ENCODE assay signal across 23 cellular contexts in the genomic region with DNA sequence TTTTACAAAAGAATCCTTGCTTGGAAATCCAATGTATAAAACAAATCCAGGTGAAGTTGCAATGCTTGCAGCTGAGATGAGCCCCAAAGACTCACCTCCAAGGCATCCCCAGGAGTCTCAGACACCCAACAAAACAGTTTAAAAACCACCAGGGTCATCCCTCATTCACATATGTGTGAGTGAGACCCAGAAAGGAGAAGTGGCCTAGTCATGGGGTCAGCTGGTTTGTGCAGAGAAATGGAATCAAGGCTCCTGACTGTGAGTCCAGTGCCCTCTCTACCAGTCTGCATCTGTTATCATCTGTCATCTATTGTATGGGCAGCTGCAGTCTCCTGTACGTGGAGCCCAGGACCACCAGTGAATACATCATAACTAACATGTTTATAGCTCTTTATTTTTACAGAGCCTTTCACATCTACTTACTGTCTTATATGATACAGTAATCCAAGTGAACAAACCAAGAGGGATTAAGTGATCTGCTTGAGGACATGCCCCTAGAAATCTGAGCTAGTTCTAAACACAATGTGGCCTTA. TPM values are rescaled to one million over a fixed set of nuclear protein-coding genes. Genes with fewer than 3 reads are reported as not detected.
DNase-seq lines count a peak whose midpoint lies in the region; TF ChIP-seq lines count a peak whose summit lies in the region.
"Had no signal": no experiment of that assay in that cellular context is flagged by ENCODE, and none has a peak within 500 bp of the region (broad histone marks: within the 10 kb centered on the region; RNA-seq: fewer than 3 reads in every experiment).

No MANE protein-coding gene starts in this region.

- no peak for TF ChIP-seq CTCF in neural progenitor cell (IDR thresholded peaks at IDR 0.05)

- no peaks in the 10 kb centered on the region for H3K9me2 ChIP-seq in GM23248 (ENCODE audit: insufficient read depth)

- DNase-seq in Ammon's horn (ENCODE audit: low spot score) (peak; percentile 21), KBM-7 (peak; percentile 4), SJCRH30 (peak; percentile 72 to 87), neural progenitor cell (ENCODE audit: low spot score) (no peak), NCI-H1417 (lab: John Stamatoyannopoulos, UW) (no peak), GM23248 (no peak)
- DNase-seq in stimulated activated CD4-positive, alpha-beta T cell treated with anti-CD3 and anti-CD28 coated beads, Interleukin-4, amount 100 ng/mL, for 24 hours = no peak
- DNase-seq in stimulated activated CD4-positive, alpha-beta T cell treated with anti-CD3 and anti-CD28 coated beads, Interleukin-2, amount 100 ng/mL, for 24 hours = no peak
- DNase-seq: activated CD4-positive, alpha-beta T cell treated with anti-CD3 and anti-CD28 coated beads for 4 hours; activated T-cell treated with anti-CD3 and anti-CD28 coated beads, Interleukin-2, amount 50 U/mL, for 24 hours; CD8-positive, alpha-beta T cell; DMS 273 treated with DMSO at 0.1 percent for 48 hours; dorsolateral prefrontal cortex; gastrocnemius medialis; left colon; mesenchymal stem cell; NCI-H2029 treated with DMSO at 0.1 percent for 48 hours; NCI-H345 had no signal

- no peak overlapping the region for H3K4me3 Mint-ChIP-seq in neural progenitor cell
- H3K4me3 Mint-ChIP-seq: activated T-cell treated with anti-CD3 and anti-CD28 coated beads, Interleukin-2, amount 50 U/mL, for 24 hours; CD8-positive, alpha-beta T cell; stimulated activated naive CD8-positive, alpha-beta T cell treated with anti-CD3 and anti-CD28 coated beads, Interleukin-15, Interleukin-2, amounts not matched to agents 100 ng/mL and 50 ng/mL, for 24 hours had no signal

- in situ Hi-C loops in KBM-7 (cut with MboI; ENCODE audit: low pct_unique_long_range_greater_than_20kb, low sequenced_read_pairs) (no loop called here), GM23248 (cut with MboI) (no loop called here)

- H3K27me3 ChIP-seq in SJCRH30 (no peaks in the 10 kb centered on the region), neural progenitor cell (no peaks in the 10 kb centered on the region), GM23248 (replicated peaks; ENCODE audit: insufficient read depth) (no peaks in the 10 kb centered on the region)
- H3K27me3 ChIP-seq: dorsolateral prefrontal cortex, gastrocnemius medialis, hepatocyte had no signal

- H3K9ac ChIP-seq in neural progenitor cell = no peak overlapping the region
- no peak overlapping the region for H3K9ac ChIP-seq in GM23248

- no peaks in the 10 kb centered on the region for H3K4me1 Mint-ChIP-seq in neural progenitor cell

- no peaks in the 10 kb centered on the region for H3K27me3 Mint-ChIP-seq in neural progenitor cell (ENCODE audit: insufficient read depth, low read depth)
- H3K27me3 Mint-ChIP-seq: stimulated activated naive CD8-positive, alpha-beta T cell treated with anti-CD3 and anti-CD28 coated beads, Interleukin-15, Interleukin-2, amounts not matched to agents 100 ng/mL and 50 ng/mL, for 24 hours had no signal

- H3K9me3 Mint-ChIP-seq in neural progenitor cell = no peaks in the 10 kb centered on the region

- H3K4me3 ChIP-seq in SJCRH30 = no peak overlapping the region
- H3K4me3 ChIP-seq in neural progenitor cell = no peak overlapping the region
- H3K4me3 ChIP-seq in GM23248 = no peak overlapping the region
- H3K4me3 ChIP-seq: A549, dorsolateral prefrontal cortex, gastrocnemius medialis, hepatocyte, prostate gland had no signal

- no peak overlapping the region for H3K27ac ChIP-seq in SJCRH30
- no peak overlapping the region for H3K27ac ChIP-seq in neural progenitor cell
- no peak overlapping the region for H3K27ac ChIP-seq in GM23248
- H3K27ac ChIP-seq: A549, dorsolateral prefrontal cortex, gastrocnemius medialis, hepatocyte, prostate gland had no signal

- H3K4me1 ChIP-seq in SJCRH30 (peaks cover 22% of the 10 kb centered on the region), neural progenitor cell (peaks cover 11% of the 10 kb centered on the region), GM23248 (ENCODE audit: insufficient read depth) (peaks cover 4% of the 10 kb centered on the region)
- H3K4me1 ChIP-seq: A549, prostate gland had no signal

- no peaks in the 10 kb centered on the region for H3K9me3 ChIP-seq in SJCRH30 (replicated peaks)
- peaks cover 4% of the 10 kb centered on the region for H3K9me3 ChIP-seq in neural progenitor cell (ENCODE audit: low read depth)
- H3K9me3 ChIP-seq in GM23248 (ENCODE audit: low read depth) = no peaks in the 10 kb centered on the region
- H3K9me3 ChIP-seq: gastrocnemius medialis, prostate gland had no signal

- H3K27ac Mint-ChIP-seq in neural progenitor cell = peak overlapping the region; percentile 11
- H3K27ac Mint-ChIP-seq: activated T-cell treated with anti-CD3 and anti-CD28 coated beads, Interleukin-2, amount 50 U/mL, for 24 hours; CD8-positive, alpha-beta T cell; stimulated activated naive CD8-positive, alpha-beta T cell treated with anti-CD3 and anti-CD28 coated beads, Interleukin-15, Interleukin-2, amounts not matched to agents 100 ng/mL and 50 ng/mL, for 24 hours had no signal

- no peak overlapping the region for H3K4me2 ChIP-seq in neural progenitor cell
- no peak overlapping the region for H3K4me2 ChIP-seq in GM23248 (ENCODE audit: unreplicated experiment)
- H3K4me2 ChIP-seq: A549, hepatocyte had no signal

- WGBS in GM23248 (ENCODE audit: low coverage in 1 of 2, low lambda C conversion rate in 2 of 2, missing lambda C conversion rate in 2 of 2), 2 experiments = 14 to 23% methylated on average over 1 of the region's 1 CpG

- H3K36me3 ChIP-seq in SJCRH30 (no peaks in the 10 kb centered on the region), neural progenitor cell (no peaks in the 10 kb centered on the region), GM23248 (ENCODE audit: low read depth) (no peaks in the 10 kb centered on the region)
- H3K36me3 ChIP-seq: gastrocnemius medialis, prostate gland had no signal

- no peaks in the 10 kb centered on the region for H4K20me1 ChIP-seq in neural progenitor cell (ENCODE audit: low read depth)
- no peaks in the 10 kb centered on the region for H4K20me1 ChIP-seq in GM23248 (ENCODE audit: insufficient read depth)

- H3K36me3 Mint-ChIP-seq in neural progenitor cell = no peaks in the 10 kb centered on the region
- H3K36me3 Mint-ChIP-seq: CD8-positive, alpha-beta T cell had no signal

- no peaks in the 10 kb centered on the region for H3F3A ChIP-seq in neural progenitor cell (ENCODE audit: low read depth)
- H3F3A ChIP-seq in GM23248 (ENCODE audit: insufficient read depth) = no peaks in the 10 kb centered on the region

- no peaks in the 10 kb centered on the region for H3K79me2 ChIP-seq in neural progenitor cell (ENCODE audit: low read depth)
- H3K79me2 ChIP-seq in GM23248 (ENCODE audit: insufficient read depth) = no peaks in the 10 kb centered on the region
- H3K79me2 ChIP-seq: hepatocyte had no signal

- no peak overlapping the region for H2AFZ ChIP-seq in neural progenitor cell (replicated peaks)
- H2AFZ ChIP-seq in GM23248 = no peak overlapping the region
- H2AFZ ChIP-seq: hepatocyte had no signal

RNA-seq across cellular contexts. Expression of a gene that starts 27.1 kb away (rescaled TPM):
- not detected in 2 replicates for total RNA-seq in SJCRH30 (2014; rRNA removed; shearing (Covaris generic))
- total RNA-seq in neural progenitor cell (ENCODE audit: low replicate concordance) = not detected in 2 replicates
- not detected in 2 replicates for total RNA-seq in GM23248 (2014; rRNA removed; shearing (Covaris generic))
- polyA plus RNA-seq in GM23248 (2016; fragmentation: Nextera tagmentation; extraction: Ambion mirVana) = not detected in 2 replicates
- total RNA-seq: CD8-positive, alpha-beta T cell; dorsolateral prefrontal cortex; gastrocnemius medialis; T-helper 2 cell treated with Interferon-gamma antibody and Interleukin-4, amounts not matched to agents 100 ng/mL and 5 ng/mL, for 36 hours had no signal

Comparison
In these comparisons a context has a peak if more than half of its experiments do, and no peak if none do; other contexts are left out.
1. DNase-seq: peak in Ammon's horn (single experiment), KBM-7 (single experiment) and SJCRH30 (2 of 2); none in neural progenitor cell (single experiment), stimulated activated CD4-positive, alpha-beta T cell treated with anti-CD3 and anti-CD28 coated beads, Interleukin-4, amount 100 ng/mL, for 24 hours (single experiment), NCI-H1417 (0 of 3), stimulated activated CD4-positive, alpha-beta T cell treated with anti-CD3 and anti-CD28 coated beads, Interleukin-2, amount 100 ng/mL, for 24 hours (0 of 2) and GM23248 (single experiment).